8 cellular contexts compared by ENCODE assay signal in the genomic region with DNA sequence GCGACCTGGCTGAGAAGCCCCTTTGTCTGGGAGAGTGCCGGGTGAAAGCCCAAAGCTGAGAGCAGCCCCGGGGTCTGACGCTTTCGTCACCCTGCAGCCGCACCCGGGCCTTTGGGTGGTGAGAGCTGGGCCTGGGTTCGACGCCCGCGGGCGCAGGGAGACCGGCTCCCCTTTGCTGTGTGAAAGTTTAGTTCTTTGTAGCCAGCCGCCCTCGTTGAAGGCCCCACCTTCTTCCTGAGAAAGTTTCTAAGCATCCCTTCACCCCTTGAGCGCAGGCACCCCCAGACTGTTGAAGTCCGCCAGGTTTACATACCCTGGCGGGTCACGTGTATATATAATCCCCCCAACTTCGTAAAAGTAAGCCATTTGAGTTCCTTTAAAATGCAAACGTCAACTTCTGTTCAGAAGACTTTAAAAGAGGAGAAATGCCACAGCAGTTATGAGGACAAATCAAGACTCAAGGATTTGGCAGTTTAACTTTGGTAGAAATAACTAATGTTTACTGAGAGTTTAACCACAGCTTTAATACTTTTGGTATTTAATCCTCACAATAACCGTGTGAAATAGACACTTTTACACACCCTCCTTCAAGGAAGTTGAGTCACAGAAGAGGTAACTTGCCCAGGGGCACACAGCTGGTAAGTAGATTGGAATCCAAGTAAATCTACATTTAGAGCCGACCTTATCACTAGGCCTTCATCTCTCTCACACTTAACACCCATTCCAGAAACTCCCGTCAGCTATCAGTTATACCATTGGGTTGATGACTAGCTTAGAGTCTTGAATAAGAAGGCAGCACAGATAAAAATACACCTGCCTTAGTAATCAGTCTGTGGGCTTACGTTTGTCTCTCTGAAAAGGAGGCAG. TPM values are rescaled to one million over a fixed set of nuclear protein-coding genes. Genes with fewer than 3 reads are reported as not detected.
DNase-seq lines count a peak whose midpoint lies in the region; ATAC-seq and TF ChIP-seq lines count a peak whose summit lies in the region.

No MANE protein-coding gene starts in this region.

- H3K36me3 Mint-ChIP-seq in naive thymus-derived CD4-positive, alpha-beta T cell = peaks cover 0 to 3% (median 0%) of the 10 kb centered on the region in 5 donors

- CTCF ChIA-PET in naive thymus-derived CD4-positive, alpha-beta T cell (lab: Charles Lee) = no interaction called here

- peak overlapping the region; percentile 49 for H3K4me3 ChIP-seq in GM12875 (ENCODE audit: low read depth, low read length)
- peak overlapping the region; percentile 59 for H3K4me3 ChIP-seq in NT2/D1 (ENCODE audit: insufficient read length, low read depth)
- peak overlapping the region; percentile 47 to 97 (median 87) for H3K4me3 ChIP-seq in dorsolateral prefrontal cortex
- peak overlapping the region; percentile 60 for H3K4me3 ChIP-seq in naive thymus-derived CD4-positive, alpha-beta T cell (ENCODE audit: low read length)

- H3K4me1 ChIP-seq in NT2/D1 (ENCODE audit: insufficient read depth, insufficient read length) = no peaks in the 10 kb centered on the region
- H3K4me1 ChIP-seq in naive thymus-derived CD4-positive, alpha-beta T cell (ENCODE audit: control insufficient read depth in 2 of 2, insufficient read depth in 2 of 2, low read length in 2 of 2) = peaks cover 0 to 3% of the 10 kb centered on the region in 2 donors

- H3K27ac ChIP-seq in dorsolateral prefrontal cortex = peak overlapping the region; percentile 71 to 99 (median 96)
- H3K27ac ChIP-seq in naive thymus-derived CD4-positive, alpha-beta T cell (ENCODE audit: low read depth, low read length) = peak overlapping the region; percentile 62

- H3K4me3 Mint-ChIP-seq in naive thymus-derived CD4-positive, alpha-beta T cell = peak overlapping the region; percentile 65 to 92 (median 82)

- H3K9ac ChIP-seq in NT2/D1 (ENCODE audit: insufficient read length, low read depth) = peak overlapping the region; percentile 89

- H3K4me1 Mint-ChIP-seq in naive thymus-derived CD4-positive, alpha-beta T cell = peaks cover 7 to 22% (median 19%) of the 10 kb centered on the region in 7 donors

- H3K27ac Mint-ChIP-seq in naive thymus-derived CD4-positive, alpha-beta T cell = peak overlapping the region in 8 of 9 donors; percentile 56 to 86 (median 70)

- no peaks in the 10 kb centered on the region for H3K36me3 ChIP-seq in NT2/D1 (ENCODE audit: insufficient read depth, insufficient read length, low read length)
- no peaks in the 10 kb centered on the region for H3K36me3 ChIP-seq in naive thymus-derived CD4-positive, alpha-beta T cell (ENCODE audit: control insufficient read depth in 2 of 3, insufficient read depth in 3 of 3, low read length in 3 of 3)

- intact Hi-C loops in dorsolateral prefrontal cortex (cut with DNase I) = loop anchor here (2.0 to 10.0 kb wide), 3 partner anchors 77 to 138 kb away; no protein-coding TSS in a partner anchor
- intact Hi-C loops in naive thymus-derived CD4-positive, alpha-beta T cell (cut with micrococcal nuclease) = loop anchor here (1.0 to 10.0 kb wide), 6 partner anchors 167 to 628 kb away; partner anchors contain the start of genes ASAP2 (in 1 of the 2), CPSF3 (in 1 of the 2), ID2 (in 1 of the 2) and ITGB1BP1 (in 1 of the 2)

- TF ChIP-seq CTCF in GM12875 (IDR thresholded peaks at IDR 0.05; ENCODE audit: borderline replicate concordance, insufficient read depth, low read depth, low read length) (no peak), dorsolateral prefrontal cortex (IDR thresholded peaks at IDR 0.05 in 54 of 56, conservative IDR thresholded peaks at IDR 0.05 in 2 of 56; ENCODE audit: low read depth in 1 of 56, partially characterized antibody in 56 of 56) (no peak)

- no peak for ATAC-seq in naive thymus-derived CD4-positive, alpha-beta T cell
- no peak for ATAC-seq in GM18520 (IDR thresholded peaks at IDR 0.05; ENCODE audit: unreplicated experiment)
- no peak for ATAC-seq in HG02973 (IDR thresholded peaks at IDR 0.05; ENCODE audit: unreplicated experiment)
- no peak for ATAC-seq in HG03521 (IDR thresholded peaks at IDR 0.05; ENCODE audit: unreplicated experiment)

- DNase-seq in NT2/D1 (ENCODE audit: low read depth, low spot score) = no peak
- no peak for DNase-seq in dorsolateral prefrontal cortex
- no peak for DNase-seq in naive thymus-derived CD4-positive, alpha-beta T cell
- DNase-seq in stimulated activated CD4-positive, alpha-beta T cell treated with anti-CD3 and anti-CD28 coated beads, Interleukin-4, amount 100 ng/mL, for 4 hours = no peak

- peaks cover 0 to 18% (median 4%) of the 10 kb centered on the region in 5 donors for H3K27me3 Mint-ChIP-seq in naive thymus-derived CD4-positive, alpha-beta T cell

- POLR2A ChIA-PET in naive thymus-derived CD4-positive, alpha-beta T cell (lab: Charles Lee) = no interaction called here

- H3K9me3 Mint-ChIP-seq in naive thymus-derived CD4-positive, alpha-beta T cell = peaks cover 0 to 6% (median 0%) of the 10 kb centered on the region in 11 donors

- peaks cover 4% of the 10 kb centered on the region for H3K27me3 ChIP-seq in NT2/D1 (ENCODE audit: insufficient read depth, insufficient read length)
- no peaks in the 10 kb centered on the region for H3K27me3 ChIP-seq in dorsolateral prefrontal cortex
- H3K27me3 ChIP-seq in naive thymus-derived CD4-positive, alpha-beta T cell (ENCODE audit: control insufficient read depth in 2 of 2, insufficient read depth in 2 of 2, low read length in 2 of 2) = peaks cover 0 to 3% of the 10 kb centered on the region in 2 donors

- H3K9me3 ChIP-seq in NT2/D1 (ENCODE audit: insufficient read depth, low read length) = no peaks in the 10 kb centered on the region
- H3K9me3 ChIP-seq in naive thymus-derived CD4-positive, alpha-beta T cell (ENCODE audit: control insufficient read depth in 2 of 3, low read length in 3 of 3) = no peaks in the 10 kb centered on the region

RNA-seq across cellular contexts. Expression of gene MBOAT2, which starts 1.1 kb away (rescaled TPM):
- total RNA-seq in dorsolateral prefrontal cortex = 100 to 1,000 TPM in 18 of 120 experiments, 10 to 100 TPM in 102; 52.5 to 138 (median 83.9) TPM
- 1 to 10 TPM; 1.4 to 6.0 (median 2.3) TPM for total RNA-seq in naive thymus-derived CD4-positive, alpha-beta T cell
- polyA plus RNA-seq in naive thymus-derived CD4-positive, alpha-beta T cell = 1 to 10 TPM in 1 of 2 donors, under 1 TPM in 1; 0.90 to 1.4 TPM

Comparison
In these comparisons a context has a peak if more than half of its experiments do, and no peak if none do; other contexts are left out.
1. RNA of gene MBOAT2, which starts 1.1 kb away (total RNA-seq): 52.5 to 138 TPM in dorsolateral prefrontal cortex; 1.4 to 6.0 TPM in naive thymus-derived CD4-positive, alpha-beta T cell; every median in the first group is over 4 times any median in the second.
2. Peak in every context shown above with its lines, with median percentiles within 50 percentile points of each other: H3K4me3 ChIP-seq.